11 cellular contexts compared by ENCODE assay signal in genomic region chr11:34355726-34356125, GRCh38. TPM values are rescaled to one million over a fixed set of nuclear protein-coding genes. Genes with fewer than 3 reads are reported as not detected.
DNase-seq lines count a peak whose midpoint lies in the region; ATAC-seq, FAIRE-seq and TF ChIP-seq lines count a peak whose summit lies in the region.
"Had no signal": no experiment of that assay in that cellular context is flagged by ENCODE, and none has a peak within 500 bp of the region (broad histone marks: within the 10 kb centered on the region; RNA-seq: fewer than 3 reads in every experiment).

No MANE protein-coding gene starts in this region.

- peaks cover 0 to 41% of the 10 kb centered on the region in 2 experiments; a peak in 3 of 4 replicates for H3K79me2 ChIP-seq in H1 (ENCODE audit: control insufficient read depth in 1 of 2, insufficient read depth in 2 of 2, low read length in 2 of 2)

- peak overlapping the region; percentile 77; the same call in 1 of the 2 replicates for H3K4me2 ChIP-seq in IMR-90 (ENCODE audit: low read depth, low read length)
- peak overlapping the region; percentile 78 to 97; a peak in 3 of 4 replicates for H3K4me2 ChIP-seq in H1 (ENCODE audit: insufficient read depth in 1 of 2, low read depth in 2 of 2, low read length in 2 of 2)

- H3K4me3 ChIP-seq in IMR-90 (ENCODE audit: insufficient read depth, low read depth, low read length) (no peak overlapping the region), H1 (ENCODE audit: extremely low read depth in 1 of 4, insufficient read depth in 2 of 4, low read depth in 3 of 4, low read length in 4 of 4) (peak overlapping the region in 3 of 4 experiments; percentile 23 to 72 (median 59); a peak in 4 of 8 replicates)

- H3K36me3 ChIP-seq in IMR-90 (ENCODE audit: control insufficient read depth, insufficient read depth, low read length) (no peaks in the 10 kb centered on the region), H1 (ENCODE audit: control insufficient read depth in 2 of 4, insufficient read depth in 4 of 4, low read length in 3 of 4) (no peaks in the 10 kb centered on the region)
- H3K36me3 ChIP-seq: upper lobe of left lung had no signal

- no peaks in the 10 kb centered on the region for H3K36me3 Mint-ChIP-seq in CD4-positive, alpha-beta T cell (ENCODE audit: low read depth)
- no peaks in the 10 kb centered on the region for H3K36me3 Mint-ChIP-seq in nephron (ENCODE audit: low read depth)

- no peak overlapping the region for H3K27ac Mint-ChIP-seq in CD4-positive, alpha-beta T cell
- no peak overlapping the region for H3K27ac Mint-ChIP-seq in nephron

- no peak overlapping the region for H4K5ac ChIP-seq in IMR-90 (ENCODE audit: low read depth, low read length)
- H4K5ac ChIP-seq in H1 (ENCODE audit: insufficient read length, low read depth, low read length) = no peak overlapping the region

- no peak for TF ChIP-seq CTCF in CD4-positive, alpha-beta T cell (IDR thresholded peaks at IDR 0.05)
- TF ChIP-seq CTCF in IMR-90 (conservative IDR thresholded peaks at IDR 0.05; ENCODE audit: low read depth, low read length) = no peak
- TF ChIP-seq CTCF in H1 (IDR thresholded peaks at IDR 0.05; ENCODE audit: control extremely low read depth in 1 of 3, insufficient read depth in 1 of 3, low read depth in 1 of 3, low read length in 3 of 3) = no peak
- no peak for TF ChIP-seq CTCF in nephron (IDR thresholded peaks at IDR 0.05; ENCODE audit: unreplicated experiment in 3 of 3)

- TF ChIP-seq POLR2A in IMR-90 (IDR thresholded peaks at IDR 0.05; ENCODE audit: low read depth, low read length) (no peak), H1 (IDR thresholded peaks at IDR 0.05; ENCODE audit: control extremely low read depth in 1 of 2, low read depth in 2 of 2, low read length in 2 of 2) (no peak)

- H3K18ac ChIP-seq in IMR-90 (ENCODE audit: low read depth, low read length) (no peak overlapping the region), H1 (ENCODE audit: extremely low read depth, low read length) (no peak overlapping the region)

- DNase-seq in CD4-positive, alpha-beta T cell = no peak
- DNase-seq in IMR-90 (no peak), H1 (ENCODE audit: low read depth in 1 of 2, low spot score in 2 of 2) (no peak), AG08395 (ENCODE audit: low spot score) (no peak), NCI-H1092 (lab: John Stamatoyannopoulos, UW) (no peak), NCI-H187 (lab: John Stamatoyannopoulos, UW) (no peak)
- DNase-seq in activated naive CD4-positive, alpha-beta T cell (lab: John Stamatoyannopoulos, UW) = no peak
- DNase-seq: GDM1, NCI-H2081, upper lobe of left lung had no signal

- H3K9me3 Mint-ChIP-seq in CD4-positive, alpha-beta T cell = no peaks in the 10 kb centered on the region
- H3K9me3 Mint-ChIP-seq in nephron = no peaks in the 10 kb centered on the region

- dilution Hi-C loops in IMR-90 (cut with HindIII; ENCODE audit: low sequenced_read_pairs, unreplicated experiment) = loop anchor here (10.0 kb wide), 1 partner anchor 91 kb away; no protein-coding TSS in a partner anchor

- peaks cover 14% of the 10 kb centered on the region for H3K4me1 Mint-ChIP-seq in CD4-positive, alpha-beta T cell (ENCODE audit: low read depth)
- peaks cover 49% of the 10 kb centered on the region for H3K4me1 Mint-ChIP-seq in nephron

- peaks cover 39% of the 10 kb centered on the region for H3K27me3 ChIP-seq in CD4-positive, alpha-beta T cell (ENCODE audit: control insufficient read depth, insufficient read depth, low read length)
- peaks cover 15% of the 10 kb centered on the region for H3K27me3 ChIP-seq in IMR-90 (ENCODE audit: control insufficient read depth, insufficient read depth, low read length)
- peaks cover 5 to 31% (median 24%) of the 10 kb centered on the region in 4 experiments for H3K27me3 ChIP-seq in H1 (replicated peaks in 1 of 4; ENCODE audit: control insufficient read depth in 3 of 4, extremely low read depth in 1 of 4, insufficient read depth in 3 of 4, low read length in 3 of 4)

- H4K8ac ChIP-seq in IMR-90 (ENCODE audit: low read depth in 2 of 2, low read length in 2 of 2) (no peak overlapping the region), H1 (ENCODE audit: extremely low read depth, insufficient read depth, low read length) (no peak overlapping the region)

- H3K27me3 Mint-ChIP-seq in CD4-positive, alpha-beta T cell = peaks cover 63% of the 10 kb centered on the region
- peaks cover 29% of the 10 kb centered on the region for H3K27me3 Mint-ChIP-seq in nephron (ENCODE audit: low read depth)

- BruUV-seq in IMR-90 (replicated peaks; lab: Mats Ljungman, UMichigan) = no TSS peak

- H3K9me3 ChIP-seq in CD4-positive, alpha-beta T cell (ENCODE audit: control insufficient read depth, low read length) = no peaks in the 10 kb centered on the region
- no peaks in the 10 kb centered on the region for H3K9me3 ChIP-seq in IMR-90 (ENCODE audit: control insufficient read depth, insufficient read depth, low read length)
- no peaks in the 10 kb centered on the region for H3K9me3 ChIP-seq in H1 (ENCODE audit: insufficient read depth in 2 of 2, low read depth in 1 of 2, low read length in 1 of 2)
- H3K9me3 ChIP-seq: upper lobe of left lung had no signal

- no peak overlapping the region for H3K27ac ChIP-seq in CD4-positive, alpha-beta T cell (ENCODE audit: low read depth, low read length)
- H3K27ac ChIP-seq in IMR-90 (ENCODE audit: insufficient read depth, low read length) (no peak overlapping the region), H1 (ENCODE audit: low read depth, low read length) (no peak overlapping the region)
- H3K27ac ChIP-seq: upper lobe of left lung had no signal

- H2BK5ac ChIP-seq in IMR-90 (ENCODE audit: low read depth, low read length, poor library complexity, severe bottlenecking) = no peak overlapping the region
- no peak overlapping the region for H2BK5ac ChIP-seq in H1 (ENCODE audit: low read depth, low read length)

- H2BK12ac ChIP-seq in H1 (ENCODE audit: low read depth, low read length) = no peak overlapping the region

- H3K4me1 ChIP-seq in IMR-90 (ENCODE audit: control insufficient read depth, insufficient read depth, low read length) (peaks cover 6% of the 10 kb centered on the region; the same call in 1 of the 2 replicates), H1 (replicated peaks in 1 of 4; ENCODE audit: control insufficient read depth in 3 of 4, insufficient read depth in 4 of 4, low read length in 3 of 4) (peaks cover 0 to 21% (median 8%) of the 10 kb centered on the region in 4 experiments; a peak in 5 of 7 replicates)

- WGBS in IMR-90 (ENCODE audit: extremely low coverage in 2 of 2, insufficient read length in 1 of 2), 2 experiments = no CpG with 5 or more reads among the region's 3 CpGs
- 51% methylated on average over 3 of the region's 3 CpGs; no CpG with 5 or more reads in 1 of the 2 experiments for WGBS in H1 (ENCODE audit: extremely low coverage in 1 of 2, insufficient coverage in 1 of 2, insufficient read length in 1 of 2, insufficient replicate concordance in 2 of 2, low coverage in 1 of 2, low lambda C conversion rate in 2 of 2, missing lambda C conversion rate in 1 of 2), 2 experiments

- no peak overlapping the region for H2BK15ac ChIP-seq in IMR-90 (ENCODE audit: low read depth, low read length)
- no peak overlapping the region for H2BK15ac ChIP-seq in H1 (ENCODE audit: low read length)

- POLR2A ChIA-PET in CD4-positive, alpha-beta T cell (lab: Charles Lee) = interaction anchor here (0.9 kb wide), 1 partner anchor 181 kb away, joined by 3 read pairs; no protein-coding TSS in a partner anchor
- POLR2A ChIA-PET in IMR-90 (lab: Charles Lee; ENCODE audit: unreplicated experiment) (interaction anchor here (0.6 kb wide), 1 partner anchor 181 kb away, joined by 14 read pairs; no protein-coding TSS in a partner anchor), H1 (lab: Charles Lee; ENCODE audit: partially characterized antibody) (interaction anchor here (1.0 to 4.3 kb wide), 7 partner anchors 9 to 205 kb away, joined by 3 to 20 read pairs (median 9); no protein-coding TSS in a partner anchor)

- in situ Hi-C loops in IMR-90 (cut with MboI; ENCODE audit: low sequenced_read_pairs) = loop anchor here (5.0 kb wide), 2 partner anchors 178 to 358 kb away; no protein-coding TSS in a partner anchor

- no peak for FAIRE-seq in H1 (lab: Jason Lieb, UNC)

- H3K79me1 ChIP-seq in IMR-90 (ENCODE audit: low read depth in 1 of 2, low read length in 2 of 2) (no peaks in the 10 kb centered on the region), H1 (ENCODE audit: low read depth, low read length) (no peaks in the 10 kb centered on the region; the same call in 1 of the 2 replicates)

- intact Hi-C loops in CD4-positive, alpha-beta T cell (cut with DNase I, micrococcal nuclease) = loop anchor here (2.0 to 10.0 kb wide), 6 partner anchors 83 to 1773 kb away; partner anchors contain the start of genes CAT (in 1 of the 2), CSTF3 (in 1 of the 2), EIF3M (in 1 of the 2) and NAT10 (in 1 of the 2)
- intact Hi-C loops in IMR-90 (cut with micrococcal nuclease) = loop anchor here (5.0 kb wide), 1 partner anchor 498 kb away; no protein-coding TSS in a partner anchor

- H3K23me2 ChIP-seq in H1 (ENCODE audit: low read depth, low read length) = peaks cover 20% of the 10 kb centered on the region

- H3K4me3 Mint-ChIP-seq in CD4-positive, alpha-beta T cell = peak overlapping the region; percentile 79
- H3K4me3 Mint-ChIP-seq in nephron = peak overlapping the region; percentile 78 to 96 (median 87)

- no peak overlapping the region for H3K56ac ChIP-seq in IMR-90 (ENCODE audit: extremely low read depth, insufficient read depth, low read length)
- H3K56ac ChIP-seq in H1 (replicated peaks; ENCODE audit: insufficient read length, low read depth, low read length) = no peak overlapping the region

- H2AK9ac ChIP-seq in IMR-90 (replicated peaks; ENCODE audit: low read depth, low read length, poor library complexity) = peak overlapping the region; percentile 5

- no peak for TF ChIP-seq EP300 in H1 (IDR thresholded peaks at IDR 0.05; ENCODE audit: borderline replicate concordance in 1 of 2, low read depth in 2 of 2, low read length in 2 of 2)

- 0 out of 2 replicates have a peak overlapping the region, but pooled peaks have one; percentile 45 for H3K23ac ChIP-seq in IMR-90 (ENCODE audit: low read depth, low read length)
- no peak overlapping the region for H3K23ac ChIP-seq in H1 (ENCODE audit: insufficient read length)

- no peak overlapping the region for H2BK20ac ChIP-seq in IMR-90 (ENCODE audit: low read depth, low read length)
- no peak overlapping the region for H2BK20ac ChIP-seq in H1 (ENCODE audit: low read length)

- H4K91ac ChIP-seq in IMR-90 (ENCODE audit: insufficient read depth, low read depth, low read length) (no peak overlapping the region), H1 (replicated peaks; ENCODE audit: insufficient read length, low read length) (no peak overlapping the region)

- H2AFZ ChIP-seq in IMR-90 (replicated peaks; ENCODE audit: low read length, poor library complexity) = no peak overlapping the region
- no peak overlapping the region for H2AFZ ChIP-seq in H1 (ENCODE audit: low read length)

- TF ChIP-seq RAD21 in IMR-90 (IDR thresholded peaks at IDR 0.05; ENCODE audit: low read length) (no peak), H1 (IDR thresholded peaks at IDR 0.05 in 1 of 2, conservative IDR thresholded peaks at IDR 0.05 in 1 of 2; ENCODE audit: low read depth in 2 of 2, low read length in 2 of 2) (no peak)

- peaks cover 4% of the 10 kb centered on the region; the same call in 1 of the 2 replicates for H3K9me1 ChIP-seq in IMR-90 (ENCODE audit: insufficient read depth, low read length)

- H4K20me1 ChIP-seq in IMR-90 (ENCODE audit: insufficient read depth, low read length) = peaks cover 11% of the 10 kb centered on the region
- peaks cover 13 to 18% of the 10 kb centered on the region in 2 experiments for H4K20me1 ChIP-seq in H1 (replicated peaks in 1 of 2; ENCODE audit: control insufficient read depth in 1 of 2, insufficient read depth in 2 of 2, low read length in 2 of 2)

- CTCF ChIA-PET in CD4-positive, alpha-beta T cell (lab: Charles Lee) = interaction anchor here (1.5 to 3.6 kb wide), 3 partner anchors 176 to 182 kb away, joined by 3 to 47 read pairs (median 16); no protein-coding TSS in a partner anchor
- CTCF ChIA-PET in IMR-90 (lab: Yijun Ruan, JAX) (interaction anchor here (4.9 kb wide), 1 partner anchor 181 kb away, joined by 37 read pairs; no protein-coding TSS in a partner anchor), H1 (lab: Charles Lee; ENCODE audit: partially characterized antibody) (interaction anchor here (0.8 to 5.8 kb wide), 18 partner anchors 9 to 202 kb away, joined by 3 to 63 read pairs (median 4); no protein-coding TSS in a partner anchor)

- ATAC-seq in CD4-positive, alpha-beta T cell (ENCODE audit: poor library complexity) = no peak
- no peak for ATAC-seq in IMR-90 (ENCODE audit: low read depth)

- H2BK120ac ChIP-seq in IMR-90 (ENCODE audit: low read depth, low read length) = no peak overlapping the region
- no peak overlapping the region for H2BK120ac ChIP-seq in H1 (replicated peaks; ENCODE audit: low read depth, low read length)

- H3K9ac ChIP-seq in IMR-90 (ENCODE audit: low read depth, low read length) (no peak overlapping the region), H1 (replicated peaks in 1 of 4; ENCODE audit: extremely low read depth in 1 of 4, low read depth in 3 of 4, low read length in 3 of 4) (no peak overlapping the region)

- H3K4ac ChIP-seq in IMR-90 (ENCODE audit: low read depth, low read length) (no peak overlapping the region), H1 (replicated peaks; ENCODE audit: insufficient read length, low read depth, low read length) (no peak overlapping the region)

- H2AK5ac ChIP-seq in IMR-90 (ENCODE audit: low read depth, low read length) (0 out of 2 replicates have a peak overlapping the region, but pooled peaks have one; percentile 13), H1 (ENCODE audit: low read depth, low read length) (no peak overlapping the region)

- H3K14ac ChIP-seq in IMR-90 (replicated peaks; ENCODE audit: low read depth, low read length) (no peak overlapping the region), H1 (ENCODE audit: insufficient read length) (no peak overlapping the region)

RNA-seq across cellular contexts. Expression of gene ABTB2, which starts 2.1 kb away (rescaled TPM):
- 1 to 10 TPM in 1 of 2 experiments, under 1 TPM in 1; 0.88 to 1.0 TPM for total RNA-seq in CD4-positive, alpha-beta T cell
- total RNA-seq in IMR-90 (2012; rRNA removed) = 0.18 and 0.28 TPM in 2 replicates
- polyA plus RNA-seq in IMR-90 (2012; rRNA removed) (2.0 and 2.2 TPM in 2 replicates), H1 (2011; rRNA removed) (7.7 and 10.7 TPM in 2 replicates)
- 1.2 and 1.9 TPM in 2 replicates for polyA plus RNA-seq in IMR-90 (2012; cell fraction: cytosol; rRNA removed)
- 2.8 and 5.6 TPM in 2 replicates for polyA plus RNA-seq in IMR-90 (2012; cell fraction: nucleus; rRNA removed; ENCODE audit: low replicate concordance)
- 10.2 and 10.6 TPM in 2 replicates for total RNA-seq in H1 (2021; fragmentation: NEBNext Ultra II Directional; extraction: Animal tissue kit (Norgen Biotek cat#: 25700))
- 7.1 TPM for polyA plus RNA-seq in H1 (2011; cell fraction: cytosol; rRNA removed)
- polyA plus RNA-seq in H1 (2011; cell fraction: nucleus; rRNA removed) = 14.6 TPM
- polyA plus RNA-seq in H1 (2012, experiment 1 of 2) = 7.5 to 10.1 TPM (median 8.7 TPM) in 4 replicates
- polyA plus RNA-seq in H1 (2012, experiment 2 of 2) = 9.5 TPM
- 3.7 TPM for polyA plus RNA-seq in H1 (2013, experiment 1 of 2)
- polyA plus RNA-seq in H1 (2013, experiment 2 of 2) = 4.0 TPM
- polyA minus RNA-seq in H1 (2011; rRNA and poly(A)+ RNA removed) = 4.5 TPM in 2 replicates
- 5.1 TPM for polyA minus RNA-seq in H1 (2011; cell fraction: cytosol; rRNA and poly(A)+ RNA removed)
- 10.8 TPM for polyA minus RNA-seq in H1 (2011; cell fraction: nucleus; rRNA and poly(A)+ RNA removed)
